In the genomic region with DNA sequence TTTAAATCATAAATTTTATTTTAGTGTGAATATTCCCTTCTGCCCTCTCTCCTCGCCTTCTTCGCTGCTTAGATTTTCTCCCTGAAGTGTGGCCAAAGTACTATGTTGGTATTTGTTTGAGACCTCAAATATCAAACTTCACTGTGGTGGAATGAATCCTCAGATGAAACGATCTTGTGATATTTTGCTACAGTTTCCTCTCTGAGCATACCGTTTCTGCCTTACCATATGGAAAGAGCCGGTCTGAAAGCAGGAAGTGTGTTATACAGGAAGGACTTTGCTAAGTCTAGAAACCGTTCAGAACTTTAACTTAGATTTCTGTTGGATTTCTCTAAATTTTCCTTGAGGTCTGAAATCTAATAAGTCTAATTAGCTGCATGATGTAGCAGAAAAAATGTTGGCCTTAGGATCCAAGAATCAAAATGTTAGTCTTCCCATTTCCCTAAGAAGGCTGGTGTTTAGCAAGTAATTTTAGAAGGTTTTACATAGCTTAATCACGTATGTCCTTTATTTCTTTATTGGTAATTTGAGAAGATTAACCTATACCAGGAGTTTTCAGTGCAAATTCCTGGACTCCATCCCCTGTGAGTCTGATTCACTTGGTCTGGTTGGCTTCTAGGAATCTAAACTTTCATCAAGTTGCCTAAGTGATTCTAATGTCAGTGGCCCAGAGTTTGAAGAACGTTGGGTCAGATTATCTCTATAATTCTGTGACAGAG, we compare ENCODE assay signal across 9 cellular contexts. TPM values are rescaled to one million over a fixed set of nuclear protein-coding genes. Genes with fewer than 3 reads are reported as not detected.
DNase-seq lines count a peak whose midpoint lies in the region; ATAC-seq and TF ChIP-seq lines count a peak whose summit lies in the region.
"Had no signal": no experiment of that assay in that cellular context is flagged by ENCODE, and none has a peak within 500 bp of the region (broad histone marks: within the 10 kb centered on the region; RNA-seq: fewer than 3 reads in every experiment).

No MANE protein-coding gene starts in this region.

- TF ChIP-seq CTCF in ascending aorta (IDR thresholded peaks at IDR 0.05), result no peak

- H3K27ac ChIP-seq in BLaER1 treated with 17β-estradiol and CSF1 and Interleukin-3, amounts not matched to agents 10 nM and 100 nM, result peak overlapping the region; percentile 84 to 94 (median 92)
- H3K27ac ChIP-seq in Karpas-422 (ENCODE audit: low read length), result peak overlapping the region; percentile 60
- H3K27ac ChIP-seq in ascending aorta, result peak overlapping the region; percentile 46 to 68
- H3K27ac ChIP-seq in mucosa of rectum (ENCODE audit: low read depth in 2 of 2, low read length in 2 of 2), result peak overlapping the region; percentile 39 to 58

- H4K20me1 ChIP-seq in BLaER1 treated with 17β-estradiol and CSF1 and Interleukin-3, amounts not matched to agents 10 nM and 100 nM, result no peaks in the 10 kb centered on the region
- no peaks in the 10 kb centered on the region for H4K20me1 ChIP-seq in Karpas-422 (ENCODE audit: insufficient read depth, low read depth, low read length)

- intact Hi-C loops in ascending aorta (cut with DNase I), result no loop called here

- peaks cover 5% of the 10 kb centered on the region; the same call in 1 of the 2 replicates for H3K79me2 ChIP-seq in Karpas-422 (ENCODE audit: low read length)

- H2AFZ ChIP-seq in Karpas-422 (ENCODE audit: low read length), result 0 out of 2 replicates have a peak overlapping the region, but pooled peaks have one; percentile 8

- peak overlapping the region; percentile 58 to 80 (median 75) for H3K9ac ChIP-seq in BLaER1 treated with 17β-estradiol and CSF1 and Interleukin-3, amounts not matched to agents 10 nM and 100 nM
- H3K9ac ChIP-seq in Karpas-422 (ENCODE audit: low read length) (no peak overlapping the region), mucosa of rectum (ENCODE audit: low read depth in 1 of 2, low read length in 2 of 2) (no peak overlapping the region)

- H3K4me2 ChIP-seq in BLaER1 treated with 17β-estradiol and CSF1 and Interleukin-3, amounts not matched to agents 10 nM and 100 nM, result peak overlapping the region; percentile 50 to 91 (median 80)
- peak overlapping the region; percentile 16 for H3K4me2 ChIP-seq in Karpas-422 (ENCODE audit: low read depth, low read length, poor library complexity, severe bottlenecking)

- ATAC-seq in GM18868 (IDR thresholded peaks at IDR 0.05; ENCODE audit: unreplicated experiment) (no peak), HG03095 (IDR thresholded peaks at IDR 0.05; ENCODE audit: unreplicated experiment) (no peak)

- no peaks in the 10 kb centered on the region for H3K9me2 ChIP-seq in Karpas-422 (replicated peaks; ENCODE audit: insufficient read depth, low read length)

- H3K36me3 ChIP-seq in BLaER1 treated with 17β-estradiol and CSF1 and Interleukin-3, amounts not matched to agents 10 nM and 100 nM, result peaks cover 8 to 51% (median 40%) of the 10 kb centered on the region in 11 experiments
- H3K36me3 ChIP-seq in Karpas-422 (ENCODE audit: insufficient read depth, low read length) (peaks cover 5% of the 10 kb centered on the region; the same call in 1 of the 2 replicates), ascending aorta (peaks cover 0 to 30% of the 10 kb centered on the region in 2 donors), mucosa of rectum (ENCODE audit: control insufficient read depth in 2 of 2, insufficient read depth in 2 of 2, low read length in 2 of 2) (peaks cover 9 to 11% of the 10 kb centered on the region in 2 donors)

- H3K27me3 ChIP-seq in BLaER1 treated with 17β-estradiol and CSF1 and Interleukin-3, amounts not matched to agents 10 nM and 100 nM, result no peaks in the 10 kb centered on the region
- H3K27me3 ChIP-seq in Karpas-422 (ENCODE audit: low read length), result no peaks in the 10 kb centered on the region
- H3K27me3 ChIP-seq in ascending aorta, result no peaks in the 10 kb centered on the region
- H3K27me3 ChIP-seq in mucosa of rectum (ENCODE audit: control insufficient read depth in 2 of 2, insufficient read depth in 2 of 2, low read length in 2 of 2), result no peaks in the 10 kb centered on the region

- peaks cover 30 to 81% (median 62%) of the 10 kb centered on the region in 10 experiments for H3K4me1 ChIP-seq in BLaER1 treated with 17β-estradiol and CSF1 and Interleukin-3, amounts not matched to agents 10 nM and 100 nM
- peaks cover 20% of the 10 kb centered on the region for H3K4me1 ChIP-seq in Karpas-422 (ENCODE audit: low read length)
- peaks cover 4 to 8% of the 10 kb centered on the region in 2 donors for H3K4me1 ChIP-seq in ascending aorta
- peaks cover 0 to 3% of the 10 kb centered on the region in 2 donors for H3K4me1 ChIP-seq in mucosa of rectum (ENCODE audit: control insufficient read depth in 2 of 2, insufficient read depth in 2 of 2, low read length in 2 of 2)

- H3K9me3 ChIP-seq in BLaER1 treated with 17β-estradiol and CSF1 and Interleukin-3, amounts not matched to agents 10 nM and 100 nM (replicated peaks in 1 of 11), result peaks cover 0 to 34% (median 14%) of the 10 kb centered on the region in 11 experiments; a peak in 17 of 22 replicates
- no peaks in the 10 kb centered on the region for H3K9me3 ChIP-seq in Karpas-422 (ENCODE audit: low read length)
- no peaks in the 10 kb centered on the region for H3K9me3 ChIP-seq in ascending aorta
- no peaks in the 10 kb centered on the region for H3K9me3 ChIP-seq in mucosa of rectum (ENCODE audit: control insufficient read depth in 2 of 2, low read length in 2 of 2)

- no peak for DNase-seq in Karpas-422
- no peak for DNase-seq in ascending aorta (ENCODE audit: low spot score in 2 of 2)
- no peak for DNase-seq in NCI-H1417 (lab: John Stamatoyannopoulos, UW)
- DNase-seq in D341Med (ENCODE audit: low spot score), result no peak
- DNase-seq: DMS53 had no signal

- peak overlapping the region in 3 of 10 experiments; percentile 8 to 29 (median 20); a peak in 1 of 20 replicates for H3K4me3 ChIP-seq in BLaER1 treated with 17β-estradiol and CSF1 and Interleukin-3, amounts not matched to agents 10 nM and 100 nM
- H3K4me3 ChIP-seq in Karpas-422 (ENCODE audit: low read length), result no peak overlapping the region
- H3K4me3 ChIP-seq in ascending aorta, result no peak overlapping the region
- no peak overlapping the region for H3K4me3 ChIP-seq in mucosa of rectum (ENCODE audit: low read length in 2 of 2)

RNA-seq across cellular contexts. Expression of a gene that starts 30.7 kb away (rescaled TPM):
- 36.6 and 41.0 TPM in 2 replicates for total RNA-seq in Karpas-422 (2014; rRNA removed; shearing (Covaris generic); ENCODE audit: low replicate concordance)
- total RNA-seq in ascending aorta, result 97.1 TPM

RNA-seq across cellular contexts. Expression of a gene that starts 31.5 kb away (rescaled TPM):
- 87.3 and 124 TPM in 2 replicates for total RNA-seq in Karpas-422 (2014; rRNA removed; shearing (Covaris generic); ENCODE audit: low replicate concordance)
- total RNA-seq in ascending aorta, result 30.9 TPM

Comparison
In these comparisons a context has a peak if more than half of its experiments do, and no peak if none do; other contexts are left out.
1. H3K9ac ChIP-seq: peak in BLaER1 treated with 17β-estradiol and CSF1 and Interleukin-3, amounts not matched to agents 10 nM and 100 nM (11 of 11); none in Karpas-422 (single experiment) and mucosa of rectum (0 of 2).
2. Peak in every context shown above with its lines, with median percentiles within 50 percentile points of each other: H3K27ac ChIP-seq.